Comparison of ENCODE assay signal across 1 cellular context in genomic region chr6:41704656-41705328, GRCh38.
TF ChIP-seq lines count a peak whose summit lies in the region.

No MANE protein-coding gene starts in this region.

TF ChIP-seq in K562, 482 proteins besides CTCF, POLR2A, EP300 and RAD21:
- TF ChIP-seq ZBTB11 (CRISPR knock-in tag; IDR thresholded peaks at IDR 0.05) (no peak), NFIC (IDR thresholded peaks at IDR 0.05) (0 out of 2 replicates have a peak, but pooled peaks have one; percentile 18)
